ENCODE assay signal across 35 cellular contexts in genomic region chr17:47013341-47013740, GRCh38. TPM values are rescaled to one million over a fixed set of nuclear protein-coding genes. Genes with fewer than 3 reads are reported as not detected.
"Had no signal": no experiment of that assay in that cellular context is flagged by ENCODE, and none has a peak within 500 bp of the region (broad histone marks: within the 10 kb centered on the region; RNA-seq: fewer than 3 reads in every experiment).

No MANE protein-coding gene starts in this region.

- H3K27ac Mint-ChIP-seq: activated CD4-positive, alpha-beta memory T cell treated with anti-CD3 and anti-CD28 coated beads, Interleukin-2, amount 10 ng/mL, durations not matched to agents 7 days and 5 days; activated CD4-positive, alpha-beta T cell treated with anti-CD3 and anti-CD28 coated beads, Interleukin-2, amount 10 ng/mL, durations not matched to agents 24 days and 14 days; activated naive CD4-positive, alpha-beta T cell treated with anti-CD3 and anti-CD28 coated beads, Interleukin-2, amount 50 U/mL, for 24 hours; activated naive CD8-positive, alpha-beta T cell treated with anti-CD3 and anti-CD28 coated beads, Interleukin-2, amount 50 U/mL, for 24 hours; activated T-helper 2 cell treated with anti-CD3 and anti-CD28 coated beads, Interferon-gamma antibody, Interleukin-2, Interleukin-4, amounts not matched to agents 10 μg/mL and 5 μg/mL and 100 μg/mL, durations not matched to agents 14 hours and 24 hours and 36 hours; effector memory CD8-positive, alpha-beta T cell; natural killer cell; neural progenitor cell; stimulated activated naive B cell treated with anti-CD40 and anti-IgM and Interleukin-4, amounts not matched to agents 10 μg/mL and 1 μg/mL and 100 μg/mL, for 72 hours; T-helper 17 cell had no signal

- H3K9me3 Mint-ChIP-seq: activated CD4-positive, alpha-beta memory T cell treated with anti-CD3 and anti-CD28 coated beads, Interleukin-2, amount 10 ng/mL, durations not matched to agents 7 days and 5 days; activated CD4-positive, alpha-beta T cell treated with anti-CD3 and anti-CD28 coated beads, Interleukin-2, amount 10 ng/mL, durations not matched to agents 24 days and 14 days; activated naive CD4-positive, alpha-beta T cell treated with anti-CD3 and anti-CD28 coated beads, Interleukin-2, amount 50 U/mL, for 24 hours; activated naive CD8-positive, alpha-beta T cell treated with anti-CD3 and anti-CD28 coated beads, Interleukin-2, amount 50 U/mL, for 24 hours; activated T-helper 2 cell treated with anti-CD3 and anti-CD28 coated beads, Interferon-gamma antibody, Interleukin-2, Interleukin-4, amounts not matched to agents 10 μg/mL and 5 μg/mL and 100 μg/mL, durations not matched to agents 14 hours and 24 hours and 36 hours; effector memory CD8-positive, alpha-beta T cell; natural killer cell; neural progenitor cell; stimulated activated naive B cell treated with anti-CD40 and anti-IgM and Interleukin-4, amounts not matched to agents 10 μg/mL and 1 μg/mL and 100 μg/mL, for 72 hours had no signal

- H3K4me3 Mint-ChIP-seq: activated CD4-positive, alpha-beta memory T cell treated with anti-CD3 and anti-CD28 coated beads, Interleukin-2, amount 10 ng/mL, durations not matched to agents 7 days and 5 days; activated CD4-positive, alpha-beta T cell treated with anti-CD3 and anti-CD28 coated beads, Interleukin-2, amount 10 ng/mL, durations not matched to agents 24 days and 14 days; activated naive CD4-positive, alpha-beta T cell treated with anti-CD3 and anti-CD28 coated beads, Interleukin-2, amount 50 U/mL, for 24 hours; activated naive CD8-positive, alpha-beta T cell treated with anti-CD3 and anti-CD28 coated beads, Interleukin-2, amount 50 U/mL, for 24 hours; effector memory CD8-positive, alpha-beta T cell; natural killer cell; neural progenitor cell; stimulated activated naive B cell treated with anti-CD40 and anti-IgM and Interleukin-4, amounts not matched to agents 10 μg/mL and 1 μg/mL and 100 μg/mL, for 72 hours; T-helper 17 cell had no signal

- H3K27ac ChIP-seq: brain microvascular endothelial cell, heart left ventricle, left lung, lower lobe of right lung, neural progenitor cell, parathyroid adenoma, psoas muscle, right atrium auricular region, stomach, suprapubic skin, tibial nerve, WERI-Rb-1 had no signal

- H3K9ac ChIP-seq: neural progenitor cell, parathyroid adenoma had no signal

- H3K4me1 ChIP-seq: left lung, lower lobe of right lung, neural progenitor cell, parathyroid adenoma, psoas muscle, right atrium auricular region, stomach, suprapubic skin, tibial nerve had no signal

- DNase-seq: activated CD4-positive, alpha-beta memory T cell treated with anti-CD3 and anti-CD28 coated beads, Interleukin-2, amount 10 ng/mL, durations not matched to agents 7 days and 5 days; activated CD4-positive, CD25-positive, alpha-beta regulatory T cell treated with anti-CD3 and anti-CD28 coated beads, Interleukin-2, amount 50 U/mL, for 72 hours; activated naive CD8-positive, alpha-beta T cell treated with anti-CD3 and anti-CD28 coated beads, Interleukin-2, amount 50 U/mL, for 24 hours; activated T-cell treated with anti-CD3 and anti-CD28 coated beads, Interleukin-2, amount 50 U/mL, for 48 hours; amygdala; brain microvascular endothelial cell; cortex of kidney; effector memory CD8-positive, alpha-beta T cell; erythroblast; foreskin fibroblast; heart left ventricle; left lung; lower lobe of right lung; mesenchymal stem cell; natural killer cell; occipital lobe; psoas muscle; stimulated activated CD4-positive, alpha-beta T cell treated with anti-CD3 and anti-CD28 coated beads, Interleukin-15, amount 100 ng/mL, for 24 hours; stimulated activated CD4-positive, alpha-beta T cell treated with anti-CD3 and anti-CD28 coated beads, Interleukin-2, amount 100 ng/mL, for 24 hours; stimulated activated naive B cell treated with anti-CD40 and anti-IgM and Interleukin-4, amounts not matched to agents 10 μg/mL and 1 μg/mL and 100 μg/mL, for 72 hours; stomach; T-helper 17 cell; T1000; WERI-Rb-1 had no signal

- H3K9me3 ChIP-seq: heart left ventricle, left lung, lower lobe of right lung, psoas muscle, right atrium auricular region, stomach, suprapubic skin, tibial nerve had no signal

- H3K4me1 Mint-ChIP-seq: neural progenitor cell had no signal

- ATAC-seq: activated naive CD8-positive, alpha-beta T cell treated with anti-CD3 and anti-CD28 coated beads, Interleukin-2, amount 50 U/mL, for 24 hours; effector memory CD8-positive, alpha-beta T cell; heart left ventricle; left lung; lower lobe of right lung; natural killer cell; psoas muscle; stimulated activated naive B cell treated with anti-CD40 and anti-IgM and Interleukin-4, amounts not matched to agents 10 μg/mL and 1 μg/mL and 100 μg/mL, for 72 hours; T-helper 17 cell had no signal

- H3K4me2 ChIP-seq: neural progenitor cell had no signal

- H3K27me3 ChIP-seq: brain microvascular endothelial cell, heart left ventricle, left lung, neural progenitor cell, right atrium auricular region, stomach, suprapubic skin, tibial nerve had no signal

- H2AFZ ChIP-seq: neural progenitor cell, parathyroid adenoma had no signal

- H3K27me3 Mint-ChIP-seq: activated CD4-positive, alpha-beta memory T cell treated with anti-CD3 and anti-CD28 coated beads, Interleukin-2, amount 10 ng/mL, durations not matched to agents 7 days and 5 days; activated CD4-positive, alpha-beta T cell treated with anti-CD3 and anti-CD28 coated beads, Interleukin-2, amount 10 ng/mL, durations not matched to agents 24 days and 14 days; activated naive CD4-positive, alpha-beta T cell treated with anti-CD3 and anti-CD28 coated beads, Interleukin-2, amount 50 U/mL, for 24 hours; activated naive CD8-positive, alpha-beta T cell treated with anti-CD3 and anti-CD28 coated beads, Interleukin-2, amount 50 U/mL, for 24 hours; effector memory CD8-positive, alpha-beta T cell; stimulated activated naive B cell treated with anti-CD40 and anti-IgM and Interleukin-4, amounts not matched to agents 10 μg/mL and 1 μg/mL and 100 μg/mL, for 72 hours; T-helper 17 cell had no signal

- H3K79me2 ChIP-seq: parathyroid adenoma had no signal

- H3K36me3 Mint-ChIP-seq: activated naive CD4-positive, alpha-beta T cell treated with anti-CD3 and anti-CD28 coated beads, Interleukin-2, amount 50 U/mL, for 24 hours; natural killer cell had no signal

- H3K36me3 ChIP-seq: brain microvascular endothelial cell, heart left ventricle, left lung, lower lobe of right lung, neural progenitor cell, right atrium auricular region, suprapubic skin, WERI-Rb-1 had no signal

- H3K4me3 ChIP-seq: heart left ventricle, left lung, lower lobe of right lung, neural progenitor cell, psoas muscle, right atrium auricular region, stomach, suprapubic skin, tibial nerve had no signal

RNA-seq across cellular contexts. Expression of gene RPRML, which starts 34.3 kb away (rescaled TPM):
- total RNA-seq: activated CD4-positive, alpha-beta memory T cell treated with anti-CD3 and anti-CD28 coated beads, Interleukin-2, amount 10 ng/mL, durations not matched to agents 7 days and 5 days; activated CD4-positive, alpha-beta T cell treated with anti-CD3 and anti-CD28 coated beads, Interleukin-2, amount 10 ng/mL, durations not matched to agents 24 days and 14 days; activated T-helper 2 cell treated with anti-CD3 and anti-CD28 coated beads, Interferon-gamma antibody, Interleukin-2, Interleukin-4, amounts not matched to agents 10 μg/mL and 5 μg/mL and 100 μg/mL, durations not matched to agents 14 hours and 24 hours and 36 hours; fibroblast of lung; kidney epithelial cell; left lung; lower lobe of right lung; natural killer cell; right atrium auricular region; stomach; T-helper 17 cell; ureter had no signal
